ENCODE assay signal across 8 cellular contexts in the genomic region with DNA sequence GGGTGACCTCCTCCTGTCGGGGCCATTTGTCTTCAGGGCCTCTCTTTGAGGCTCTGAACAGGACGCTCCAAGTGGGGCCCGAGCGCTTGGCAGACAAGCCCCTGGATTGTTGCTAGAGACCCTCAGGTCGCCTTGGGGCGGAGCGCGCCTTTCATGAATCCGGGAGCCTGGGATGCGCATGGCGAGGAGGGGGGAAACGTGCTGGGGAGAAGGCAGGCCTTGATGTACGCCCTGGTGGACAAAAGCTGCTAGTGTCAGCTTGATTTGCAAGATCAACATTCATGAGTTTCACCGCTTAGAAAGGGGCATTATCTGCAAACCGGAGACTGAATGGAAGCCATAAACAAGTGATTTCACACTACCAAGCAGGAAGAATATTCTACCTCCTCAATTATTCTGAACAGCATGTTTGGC.
DNase-seq lines count a peak whose midpoint lies in the region; ATAC-seq and TF ChIP-seq lines count a peak whose summit lies in the region.

No MANE protein-coding gene starts in this region.

- in situ Hi-C loops in GM13976 (cut with MboI; ENCODE audit: low sequenced_read_pairs, unreplicated experiment), result no loop called here

- H3K9me3 ChIP-seq in osteoblast (ENCODE audit: low read depth, low read length), result no peaks in the 10 kb centered on the region

- peak overlapping the region; percentile 98 for H3K4me2 ChIP-seq in osteoblast (ENCODE audit: insufficient read depth, low read length)

- H3K4me3 ChIP-seq in HFF-Myc (replicated peaks; ENCODE audit: low read depth, low read length) (peak overlapping the region; percentile 40), osteoblast (ENCODE audit: insufficient read depth, low read length) (peak overlapping the region; percentile 70)

- H3K4me1 Mint-ChIP-seq in activated CD4-positive, alpha-beta memory T cell treated with anti-CD3 and anti-CD28 coated beads for 36 hours (ENCODE audit: low read depth), result peaks cover 14% of the 10 kb centered on the region

- TF ChIP-seq CTCF in HFF-Myc (IDR thresholded peaks at IDR 0.05; ENCODE audit: low read depth, low read length, missing control alignments) (peak; percentile 27), osteoblast (IDR thresholded peaks at IDR 0.05; ENCODE audit: extremely low read depth, low read depth, low read length) (peak; percentile 57), GM13976 (IDR thresholded peaks at IDR 0.05; ENCODE audit: borderline replicate concordance, control extremely low read depth, extremely low read depth, insufficient read depth, missing control alignments) (no peak)

- CTCF ChIA-PET in activated CD4-positive, alpha-beta memory T cell treated with anti-CD3 and anti-CD28 coated beads for 36 hours (lab: Charles Lee), result interaction anchor here (1.0 kb wide), 1 partner anchor 12 kb away, joined by 3 read pairs; no protein-coding TSS in a partner anchor

- no peaks in the 10 kb centered on the region for H3K36me3 ChIP-seq in osteoblast (ENCODE audit: insufficient read depth, low read length)

- peak; percentile 66 for DNase-seq in GM03348 (ENCODE audit: low spot score)
- peak; percentile 31 for DNase-seq in HFF-Myc (ENCODE audit: extremely low read depth, low read depth)
- DNase-seq in activated CD4-positive, alpha-beta memory T cell treated with anti-CD3 and anti-CD28 coated beads for 36 hours, result no peak
- peak; percentile 72 for DNase-seq in globus pallidus (ENCODE audit: low spot score)
- DNase-seq in osteoblast (ENCODE audit: insufficient read length, low spot score, missing footprints), result peak; percentile 77
- DNase-seq in GM13976 (ENCODE audit: low spot score), result no peak
- no peak for DNase-seq in germinal center (ENCODE audit: low spot score)

- intact Hi-C loops in activated CD4-positive, alpha-beta memory T cell treated with anti-CD3 and anti-CD28 coated beads for 36 hours (cut with micrococcal nuclease), result loop anchor here (5.0 kb wide), 2 partner anchors 84 to 601 kb away; a partner anchor contains a TSS

- peaks cover 9% of the 10 kb centered on the region for H3K27me3 Mint-ChIP-seq in activated CD4-positive, alpha-beta memory T cell treated with anti-CD3 and anti-CD28 coated beads for 36 hours

- no peak overlapping the region for H3K27ac Mint-ChIP-seq in activated CD4-positive, alpha-beta memory T cell treated with anti-CD3 and anti-CD28 coated beads for 36 hours

- peaks cover 4% of the 10 kb centered on the region for H3K9me3 Mint-ChIP-seq in activated CD4-positive, alpha-beta memory T cell treated with anti-CD3 and anti-CD28 coated beads for 36 hours

- no peaks in the 10 kb centered on the region for H3K79me2 ChIP-seq in osteoblast (ENCODE audit: insufficient read depth, low read length)

- POLR2A ChIA-PET in activated CD4-positive, alpha-beta memory T cell treated with anti-CD3 and anti-CD28 coated beads for 36 hours (lab: Charles Lee), result no interaction called here

- H2AFZ ChIP-seq in osteoblast (ENCODE audit: low read length), result peak overlapping the region; percentile 98

- H4K20me1 ChIP-seq in osteoblast (ENCODE audit: insufficient read depth, low read length), result no peaks in the 10 kb centered on the region

- H3K27ac ChIP-seq in osteoblast (ENCODE audit: low read depth, low read length), result no peak overlapping the region

- peaks cover 12% of the 10 kb centered on the region for H3K27me3 ChIP-seq in osteoblast (ENCODE audit: insufficient read depth, low read length)

- H3K4me1 ChIP-seq in osteoblast (ENCODE audit: insufficient read depth, low read length), result peaks cover 12% of the 10 kb centered on the region

- H3K4me3 Mint-ChIP-seq in activated CD4-positive, alpha-beta memory T cell treated with anti-CD3 and anti-CD28 coated beads for 36 hours, result peak overlapping the region; percentile 72

- no peak for ATAC-seq in HG02623 (IDR thresholded peaks at IDR 0.05; ENCODE audit: unreplicated experiment)

- H3K36me3 Mint-ChIP-seq in activated CD4-positive, alpha-beta memory T cell treated with anti-CD3 and anti-CD28 coated beads for 36 hours, result peaks cover 2% of the 10 kb centered on the region

Comparison
In these comparisons a context has a peak if more than half of its experiments do, and no peak if none do; other contexts are left out.
1. DNase-seq: peak in GM03348 (single experiment), HFF-Myc (single experiment), globus pallidus (single experiment) and osteoblast (single experiment); none in activated CD4-positive, alpha-beta memory T cell treated with anti-CD3 and anti-CD28 coated beads for 36 hours (single experiment), GM13976 (single experiment) and germinal center (single experiment).